Comparison of ENCODE assay signal across 11 cellular contexts in the genomic region with DNA sequence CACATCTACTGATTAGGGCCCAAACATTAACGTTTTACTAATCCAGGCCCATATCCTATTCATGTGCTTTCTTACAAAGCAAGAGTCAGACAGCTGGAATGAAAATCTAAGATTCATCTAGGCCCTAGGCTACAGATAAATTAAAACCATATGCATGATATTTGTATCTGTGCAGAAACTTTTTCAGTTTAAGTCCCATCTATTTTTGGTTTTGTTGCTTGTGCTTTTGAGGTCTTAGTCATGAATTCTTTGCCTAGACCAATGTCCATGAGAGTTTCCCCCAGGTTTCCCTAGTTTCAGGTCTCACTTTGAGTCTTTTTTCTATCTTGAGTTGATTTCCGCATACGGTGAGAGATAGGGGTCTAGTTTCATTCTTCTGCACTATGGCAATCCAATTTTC. TPM values are rescaled to one million over a fixed set of nuclear protein-coding genes. Genes with fewer than 3 reads are reported as not detected.
A peak's percentile ranks its signal among the peaks of the same experiment; 100 is the strongest.
DNase-seq lines count a peak whose midpoint lies in the region; ATAC-seq and TF ChIP-seq lines count a peak whose summit lies in the region.
"Had no signal": no experiment of that assay in that cellular context is flagged by ENCODE, and none has a peak within 500 bp of the region (broad histone marks: within the 10 kb centered on the region; RNA-seq: fewer than 3 reads in every experiment).

No MANE protein-coding gene starts in this region.

- no peak overlapping the region for H3K4me3 ChIP-seq in CD4-positive, CD25-positive, alpha-beta regulatory T cell (ENCODE audit: low read depth, low read length)
- H3K4me3 ChIP-seq in GM23338 (no peak overlapping the region), aorta (ENCODE audit: low read length in 2 of 2) (no peak overlapping the region), body of pancreas (no peak overlapping the region)
- H3K4me3 ChIP-seq: MG63 had no signal

- H3K4me3 Mint-ChIP-seq in CD4-positive, CD25-positive, alpha-beta regulatory T cell: peak overlapping the region in 2 of 4 donors; percentile 12 to 25
- no peak overlapping the region for H3K4me3 Mint-ChIP-seq in GM23338
- no peak overlapping the region for H3K4me3 Mint-ChIP-seq in activated naive CD8-positive, alpha-beta T cell treated with anti-CD3 and anti-CD28 coated beads for 36 hours
- no peak overlapping the region for H3K4me3 Mint-ChIP-seq in natural killer cell
- H3K4me3 Mint-ChIP-seq: activated CD4-positive, alpha-beta T cell treated with anti-CD3 and anti-CD28 coated beads, Interleukin-2, amount 10 ng/mL, durations not matched to agents 7 days and 5 days had no signal

- H3K36me3 ChIP-seq in CD4-positive, CD25-positive, alpha-beta regulatory T cell (ENCODE audit: control insufficient read depth, insufficient read depth, low read length): peaks cover 5% of the 10 kb centered on the region
- H3K36me3 ChIP-seq in GM23338 (ENCODE audit: insufficient read depth) (no peaks in the 10 kb centered on the region), aorta (ENCODE audit: control insufficient read depth in 1 of 2, insufficient read depth in 2 of 2, low read length in 1 of 2) (no peaks in the 10 kb centered on the region), body of pancreas (replicated peaks in 1 of 2; ENCODE audit: insufficient read depth in 1 of 2, low read depth in 2 of 2) (no peaks in the 10 kb centered on the region)

- no peaks in the 10 kb centered on the region for H3K27me3 Mint-ChIP-seq in CD4-positive, CD25-positive, alpha-beta regulatory T cell
- H3K27me3 Mint-ChIP-seq in GM23338 (ENCODE audit: insufficient read depth, low read depth, poor library complexity) (peaks cover 17% of the 10 kb centered on the region), natural killer cell (ENCODE audit: low read depth in 2 of 2) (no peaks in the 10 kb centered on the region)
- H3K27me3 Mint-ChIP-seq in activated naive CD8-positive, alpha-beta T cell treated with anti-CD3 and anti-CD28 coated beads for 36 hours: no peaks in the 10 kb centered on the region
- H3K27me3 Mint-ChIP-seq: activated CD4-positive, alpha-beta T cell treated with anti-CD3 and anti-CD28 coated beads, Interleukin-2, amount 10 ng/mL, durations not matched to agents 7 days and 5 days had no signal

- no peaks in the 10 kb centered on the region; the same call in 1 of the 2 replicates for H3F3A ChIP-seq in GM23338 (replicated peaks; ENCODE audit: low read depth)

- 39 to 45% methylated on average over 3 of the region's 3 CpGs for WGBS in aorta, 2 donors
- WGBS in body of pancreas, 2 donors: 67 to 72% methylated on average over 3 of the region's 3 CpGs

- ATAC-seq in CD4-positive, CD25-positive, alpha-beta regulatory T cell (ENCODE audit: low read depth in 2 of 2): no peak
- ATAC-seq in GM23338: no peak
- ATAC-seq in natural killer cell: no peak
- no peak for ATAC-seq in aorta (ENCODE audit: low FRiP score)
- no peak for ATAC-seq in body of pancreas

- DNase-seq in CD4-positive, CD25-positive, alpha-beta regulatory T cell: no peak
- no peak for DNase-seq in GM23338 (ENCODE audit: low spot score)
- no peak for DNase-seq in activated naive CD8-positive, alpha-beta T cell treated with anti-CD3 and anti-CD28 coated beads for 36 hours
- DNase-seq in natural killer cell: no peak
- no peak for DNase-seq in HuH-7.5 (ENCODE audit: low spot score)
- DNase-seq in aorta: no peak
- DNase-seq in body of pancreas: no peak
- DNase-seq: activated CD4-positive, alpha-beta T cell treated with anti-CD3 and anti-CD28 coated beads, Interleukin-2, amount 10 ng/mL, durations not matched to agents 7 days and 5 days; anterior cingulate cortex; MG63; SHP77 had no signal

- peaks cover 29% of the 10 kb centered on the region for H3K36me3 Mint-ChIP-seq in CD4-positive, CD25-positive, alpha-beta regulatory T cell
- peaks cover 62% of the 10 kb centered on the region; the same call in 2 of the 3 replicates for H3K36me3 Mint-ChIP-seq in GM23338 (ENCODE audit: low read depth)
- peaks cover 41% of the 10 kb centered on the region for H3K36me3 Mint-ChIP-seq in activated naive CD8-positive, alpha-beta T cell treated with anti-CD3 and anti-CD28 coated beads for 36 hours
- no peaks in the 10 kb centered on the region for H3K36me3 Mint-ChIP-seq in natural killer cell

- H3K79me2 ChIP-seq in GM23338 (replicated peaks; ENCODE audit: insufficient read depth): peaks cover 100% of the 10 kb centered on the region

- no peak overlapping the region for H2AFZ ChIP-seq in GM23338

- H3K9me3 ChIP-seq in CD4-positive, CD25-positive, alpha-beta regulatory T cell (ENCODE audit: control insufficient read depth in 2 of 2, low read length in 2 of 2): no peaks in the 10 kb centered on the region
- H3K9me3 ChIP-seq in aorta (ENCODE audit: control insufficient read depth, low read length): no peaks in the 10 kb centered on the region
- H3K9me3 ChIP-seq in body of pancreas: no peaks in the 10 kb centered on the region
- H3K9me3 ChIP-seq: MG63 had no signal

- no peaks in the 10 kb centered on the region for H3K9me3 Mint-ChIP-seq in CD4-positive, CD25-positive, alpha-beta regulatory T cell
- H3K9me3 Mint-ChIP-seq in GM23338: no peaks in the 10 kb centered on the region
- H3K9me3 Mint-ChIP-seq in activated naive CD8-positive, alpha-beta T cell treated with anti-CD3 and anti-CD28 coated beads for 36 hours: no peaks in the 10 kb centered on the region
- no peaks in the 10 kb centered on the region for H3K9me3 Mint-ChIP-seq in natural killer cell
- H3K9me3 Mint-ChIP-seq: activated CD4-positive, alpha-beta T cell treated with anti-CD3 and anti-CD28 coated beads, Interleukin-2, amount 10 ng/mL, durations not matched to agents 7 days and 5 days had no signal

- no peak overlapping the region for H3K27ac ChIP-seq in CD4-positive, CD25-positive, alpha-beta regulatory T cell (ENCODE audit: insufficient read depth, low read length, poor library complexity, severe bottlenecking)
- H3K27ac ChIP-seq in GM23338 (ENCODE audit: low read depth) (0 out of 2 replicates have a peak overlapping the region, but pooled peaks have one; percentile 15), aorta (ENCODE audit: low read depth in 1 of 2, low read length in 2 of 2) (no peak overlapping the region), body of pancreas (no peak overlapping the region)

- peak overlapping the region; percentile 57 to 81 (median 65) for H3K27ac Mint-ChIP-seq in CD4-positive, CD25-positive, alpha-beta regulatory T cell
- no peak overlapping the region for H3K27ac Mint-ChIP-seq in GM23338
- peak overlapping the region; percentile 52 for H3K27ac Mint-ChIP-seq in activated naive CD8-positive, alpha-beta T cell treated with anti-CD3 and anti-CD28 coated beads for 36 hours
- peak overlapping the region; percentile 50 to 80 for H3K27ac Mint-ChIP-seq in natural killer cell
- H3K27ac Mint-ChIP-seq: activated CD4-positive, alpha-beta T cell treated with anti-CD3 and anti-CD28 coated beads, Interleukin-2, amount 10 ng/mL, durations not matched to agents 7 days and 5 days had no signal

- intact Hi-C loops in natural killer cell (cut with micrococcal nuclease) (no loop called here), aorta (cut with DNase I) (no loop called here), body of pancreas (cut with DNase I) (no loop called here)

- peaks cover 38 to 84% (median 66%) of the 10 kb centered on the region in 4 donors for H3K4me1 Mint-ChIP-seq in CD4-positive, CD25-positive, alpha-beta regulatory T cell
- H3K4me1 Mint-ChIP-seq in GM23338 (peaks cover 63% of the 10 kb centered on the region), natural killer cell (peaks cover 73 to 76% of the 10 kb centered on the region in 2 donors)
- H3K4me1 Mint-ChIP-seq in activated naive CD8-positive, alpha-beta T cell treated with anti-CD3 and anti-CD28 coated beads for 36 hours: peaks cover 62% of the 10 kb centered on the region

- peaks cover 98% of the 10 kb centered on the region for H4K20me1 ChIP-seq in GM23338 (replicated peaks; ENCODE audit: insufficient read depth)

- TF ChIP-seq POLR2A in body of pancreas (IDR thresholded peaks at IDR 0.05): no peak

- no peaks in the 10 kb centered on the region for H3K27me3 ChIP-seq in CD4-positive, CD25-positive, alpha-beta regulatory T cell (ENCODE audit: control insufficient read depth, insufficient read depth, low read length)
- H3K27me3 ChIP-seq in GM23338 (ENCODE audit: insufficient read depth) (no peaks in the 10 kb centered on the region), aorta (ENCODE audit: control insufficient read depth in 1 of 2, insufficient read depth in 2 of 2, low read length in 1 of 2) (no peaks in the 10 kb centered on the region), body of pancreas (no peaks in the 10 kb centered on the region)
- H3K27me3 ChIP-seq: MG63 had no signal

- peaks cover 35% of the 10 kb centered on the region for H3K4me1 ChIP-seq in CD4-positive, CD25-positive, alpha-beta regulatory T cell (ENCODE audit: control insufficient read depth, insufficient read depth, low read length, poor library complexity, severe bottlenecking)
- peaks cover 59% of the 10 kb centered on the region for H3K4me1 ChIP-seq in GM23338 (ENCODE audit: insufficient read depth)
- H3K4me1 ChIP-seq in aorta (ENCODE audit: control insufficient read depth in 1 of 2, insufficient read depth in 2 of 2, low read length in 2 of 2): peaks cover 3 to 25% of the 10 kb centered on the region in 2 donors
- H3K4me1 ChIP-seq in body of pancreas: peaks cover 34% of the 10 kb centered on the region

- TF ChIP-seq CTCF in GM23338 (conservative IDR thresholded peaks at IDR 0.05; ENCODE audit: low read depth in 2 of 2): no peak
- TF ChIP-seq CTCF in natural killer cell (IDR thresholded peaks at IDR 0.05): no peak
- no peak for TF ChIP-seq CTCF in body of pancreas (IDR thresholded peaks at IDR 0.05)

- H3K9me2 ChIP-seq in GM23338 (ENCODE audit: insufficient read depth): no peaks in the 10 kb centered on the region

- H3K4me2 ChIP-seq in GM23338: no peak overlapping the region

RNA-seq across cellular contexts. Expression of a gene that starts 20.2 kb away (rescaled TPM):
- total RNA-seq in CD4-positive, CD25-positive, alpha-beta regulatory T cell: 61.5 TPM
- polyA plus RNA-seq in CD4-positive, CD25-positive, alpha-beta regulatory T cell: 1 to 10 TPM; 4.9 to 8.2 (median 6.5) TPM
- 95.0 and 98.0 TPM in 2 replicates for total RNA-seq in GM23338 (2014; rRNA removed; shearing (Covaris generic))
- polyA plus RNA-seq in GM23338 (2016; fragmentation: Nextera tagmentation; extraction: Ambion mirVana) (83.9 and 106 TPM in 2 replicates), aorta (10 to 100 TPM in 1 of 2 donors, 1 to 10 TPM in 1; 9.4 to 29.8 TPM)
- 10 to 100 TPM; 73.0 to 80.7 TPM for total RNA-seq in activated naive CD8-positive, alpha-beta T cell treated with anti-CD3 and anti-CD28 coated beads for 36 hours
- total RNA-seq in natural killer cell (10 to 100 TPM; 56.8 to 75.8 (median 66.8) TPM), aorta (10 to 100 TPM; 48.1 to 61.4 TPM), body of pancreas (10 to 100 TPM; 28.0 to 28.7 TPM)

RNA-seq across cellular contexts. Expression of a gene that starts 47.3 kb away (rescaled TPM):
- 34.3 TPM for total RNA-seq in CD4-positive, CD25-positive, alpha-beta regulatory T cell
- polyA plus RNA-seq in CD4-positive, CD25-positive, alpha-beta regulatory T cell: 10 to 100 TPM; 55.9 to 82.0 (median 75.1) TPM
- 71.7 and 80.2 TPM in 2 replicates for total RNA-seq in GM23338 (2014; rRNA removed; shearing (Covaris generic))
- polyA plus RNA-seq in GM23338 (2016; fragmentation: Nextera tagmentation; extraction: Ambion mirVana) (117 and 130 TPM in 2 replicates), aorta (10 to 100 TPM; 54.5 to 59.0 TPM)
- 10 to 100 TPM; 84.6 to 88.1 TPM for total RNA-seq in activated naive CD8-positive, alpha-beta T cell treated with anti-CD3 and anti-CD28 coated beads for 36 hours
- total RNA-seq in natural killer cell (10 to 100 TPM; 21.2 to 26.1 (median 25.6) TPM), aorta (10 to 100 TPM; 29.6 to 35.8 TPM), body of pancreas (10 to 100 TPM; 18.1 to 32.7 TPM)

RNA-seq across cellular contexts. Expression of a gene that starts 47.6 kb away (rescaled TPM):
- 2.7 TPM for total RNA-seq in CD4-positive, CD25-positive, alpha-beta regulatory T cell
- 1 to 10 TPM; 2.8 to 7.0 (median 5.1) TPM for polyA plus RNA-seq in CD4-positive, CD25-positive, alpha-beta regulatory T cell
- 9.1 and 9.4 TPM in 2 replicates for total RNA-seq in GM23338 (2014; rRNA removed; shearing (Covaris generic))
- 2.2 and 3.1 TPM in 2 replicates for polyA plus RNA-seq in GM23338 (2016; fragmentation: Nextera tagmentation; extraction: Ambion mirVana)
- 1 to 10 TPM; 7.8 TPM for total RNA-seq in activated naive CD8-positive, alpha-beta T cell treated with anti-CD3 and anti-CD28 coated beads for 36 hours
- 1 to 10 TPM; 2.2 to 2.5 (median 2.3) TPM for total RNA-seq in natural killer cell
- total RNA-seq in aorta: 1 to 10 TPM; 2.7 to 3.2 TPM
- polyA plus RNA-seq in aorta: 1 to 10 TPM; 1.0 to 2.6 TPM
- total RNA-seq in body of pancreas: 1 to 10 TPM; 2.9 to 3.0 TPM
